8 cellular contexts compared by ENCODE assay signal in genomic region chr11:112087212-112087611, GRCh38. TPM values are rescaled to one million over a fixed set of nuclear protein-coding genes. Genes with fewer than 3 reads are reported as not detected.
DNase-seq lines count a peak whose midpoint lies in the region; ATAC-seq and TF ChIP-seq lines count a peak whose summit lies in the region.

No MANE protein-coding gene starts in this region.

- POLR2A ChIA-PET in CD8-positive, alpha-beta T cell (lab: Charles Lee): interaction anchor here (0.5 to 1.7 kb wide), 8 partner anchors 10 to 208 kb away, joined by 3 to 11 read pairs (median 4); partner anchors contain the start of genes CFAP68, NKAPD1 and PIH1D2
- POLR2A ChIA-PET in naive thymus-derived CD4-positive, alpha-beta T cell (lab: Charles Lee): interaction anchor here (0.6 to 3.7 kb wide), 16 partner anchors 10 to 1227 kb away, joined by 3 to 25 read pairs (median 4); partner anchors contain the start of genes ALG9, CFAP68, DLAT and NKAPD1

- no peak for TF ChIP-seq CTCF in CD8-positive, alpha-beta T cell (IDR thresholded peaks at IDR 0.05)
- no peak for TF ChIP-seq CTCF in NB4 (IDR thresholded peaks at IDR 0.05; ENCODE audit: low read depth, low read length)

- H3K27ac Mint-ChIP-seq in CD8-positive, alpha-beta T cell: peak overlapping the region; percentile 99
- H3K27ac Mint-ChIP-seq in naive thymus-derived CD4-positive, alpha-beta T cell: peak overlapping the region; percentile 92 to 99 (median 96)

- H3K9me3 Mint-ChIP-seq in CD8-positive, alpha-beta T cell: no peaks in the 10 kb centered on the region
- H3K9me3 Mint-ChIP-seq in naive thymus-derived CD4-positive, alpha-beta T cell: peaks cover 0 to 5% (median 0%) of the 10 kb centered on the region in 11 donors

- peaks cover 56% of the 10 kb centered on the region for H3K4me1 Mint-ChIP-seq in CD8-positive, alpha-beta T cell (ENCODE audit: low read depth)
- H3K4me1 Mint-ChIP-seq in naive thymus-derived CD4-positive, alpha-beta T cell: peaks cover 45 to 69% (median 58%) of the 10 kb centered on the region in 7 donors

- intact Hi-C loops in CD8-positive, alpha-beta T cell (cut with DNase I, micrococcal nuclease): loop anchor here (2.0 to 10.0 kb wide), 9 partner anchors 62 to 1788 kb away; partner anchors contain the start of genes DLAT (in 1 of the 2), PPP2R1B (in 1 of the 2), PTS (in 1 of the 2) and SIK2 (in 1 of the 2)
- intact Hi-C loops in naive thymus-derived CD4-positive, alpha-beta T cell (cut with micrococcal nuclease): loop anchor here (2.0 to 10.0 kb wide), 5 partner anchors 216 to 1685 kb away; partner anchors contain the start of genes ALG9 (in 2 of the 2), PPP2R1B (in 2 of the 2), SIK2 (in 2 of the 2) and ZW10 (in 1 of the 2)

- no peak for DNase-seq in CD8-positive, alpha-beta T cell
- DNase-seq in NB4 (ENCODE audit: low read depth): peak; percentile 20
- DNase-seq in naive thymus-derived CD4-positive, alpha-beta T cell: peak in 1 of 9 donors; percentile 23
- no peak for DNase-seq in stimulated activated CD4-positive, alpha-beta T cell treated with anti-CD3 and anti-CD28 coated beads, Interleukin-1b, Interleukin-23, amount 100 ng/mL, for 48 hours

- no peaks in the 10 kb centered on the region for H3K27me3 ChIP-seq in CD8-positive, alpha-beta T cell (ENCODE audit: insufficient read depth, low read length)
- no peaks in the 10 kb centered on the region for H3K27me3 ChIP-seq in duodenal mucosa (ENCODE audit: control insufficient read depth in 1 of 2, insufficient read depth in 2 of 2, low read length in 2 of 2)
- no peaks in the 10 kb centered on the region for H3K27me3 ChIP-seq in naive thymus-derived CD4-positive, alpha-beta T cell (ENCODE audit: control insufficient read depth in 2 of 2, insufficient read depth in 2 of 2, low read length in 2 of 2)

- no peak for ATAC-seq in CD8-positive, alpha-beta T cell
- no peak for ATAC-seq in naive thymus-derived CD4-positive, alpha-beta T cell
- ATAC-seq in HG03280 (IDR thresholded peaks at IDR 0.05; ENCODE audit: unreplicated experiment): no peak
- no peak for ATAC-seq in HG03095 (IDR thresholded peaks at IDR 0.05; ENCODE audit: unreplicated experiment)
- ATAC-seq in HG02623 (IDR thresholded peaks at IDR 0.05; ENCODE audit: unreplicated experiment): no peak

- no peaks in the 10 kb centered on the region for H3K9me3 ChIP-seq in CD8-positive, alpha-beta T cell (ENCODE audit: low read length)
- H3K9me3 ChIP-seq in duodenal mucosa (ENCODE audit: control insufficient read depth in 1 of 2, low read length in 2 of 2): no peaks in the 10 kb centered on the region
- H3K9me3 ChIP-seq in naive thymus-derived CD4-positive, alpha-beta T cell (ENCODE audit: control insufficient read depth in 2 of 3, low read length in 3 of 3): no peaks in the 10 kb centered on the region

- H3K36me3 ChIP-seq in CD8-positive, alpha-beta T cell (ENCODE audit: insufficient read depth, low read length): peaks cover 44% of the 10 kb centered on the region
- H3K36me3 ChIP-seq in duodenal mucosa (ENCODE audit: control insufficient read depth in 1 of 2, insufficient read depth in 2 of 2, low read length in 2 of 2): peaks cover 22 to 64% of the 10 kb centered on the region in 2 donors
- H3K36me3 ChIP-seq in naive thymus-derived CD4-positive, alpha-beta T cell (ENCODE audit: control insufficient read depth in 2 of 3, insufficient read depth in 3 of 3, low read length in 3 of 3): peaks cover 8 to 58% (median 13%) of the 10 kb centered on the region in 3 experiments

- H3K9ac ChIP-seq in duodenal mucosa (ENCODE audit: low read depth in 1 of 2, low read length in 2 of 2): peak overlapping the region; percentile 92 to 97

- peaks cover 90% of the 10 kb centered on the region for H3K36me3 Mint-ChIP-seq in CD8-positive, alpha-beta T cell
- H3K36me3 Mint-ChIP-seq in naive thymus-derived CD4-positive, alpha-beta T cell: peaks cover 21 to 61% (median 46%) of the 10 kb centered on the region in 5 donors

- CTCF ChIA-PET in CD8-positive, alpha-beta T cell (lab: Charles Lee): interaction anchor here (1.2 to 2.2 kb wide), 4 partner anchors 10 to 156 kb away, joined by 3 to 7 read pairs (median 4); partner anchors contain the start of genes NKAPD1 and PIH1D2
- CTCF ChIA-PET in naive thymus-derived CD4-positive, alpha-beta T cell (lab: Charles Lee): interaction anchor here (0.5 to 1.0 kb wide), 2 partner anchors 157 to 201 kb away, joined by 3 read pairs; no protein-coding TSS in a partner anchor

- H3K4me1 ChIP-seq in CD8-positive, alpha-beta T cell (ENCODE audit: insufficient read depth, low read length): peaks cover 33% of the 10 kb centered on the region
- peaks cover 28 to 33% of the 10 kb centered on the region in 2 donors for H3K4me1 ChIP-seq in duodenal mucosa (ENCODE audit: control insufficient read depth in 1 of 2, insufficient read depth in 2 of 2, low read length in 2 of 2)
- peaks cover 21 to 23% of the 10 kb centered on the region in 2 donors for H3K4me1 ChIP-seq in naive thymus-derived CD4-positive, alpha-beta T cell (ENCODE audit: control insufficient read depth in 2 of 2, insufficient read depth in 2 of 2, low read length in 2 of 2)

- TF ChIP-seq POLR2A in NB4 (IDR thresholded peaks at IDR 0.05; ENCODE audit: extremely low read depth, insufficient read length): no peak

- peak overlapping the region; percentile 82 for H3K27ac ChIP-seq in CD8-positive, alpha-beta T cell (ENCODE audit: low read depth, low read length)
- no peak overlapping the region for H3K27ac ChIP-seq in duodenal mucosa (ENCODE audit: low read depth, low read length)
- peak overlapping the region; percentile 76 for H3K27ac ChIP-seq in naive thymus-derived CD4-positive, alpha-beta T cell (ENCODE audit: low read depth, low read length)

- H3K4me3 ChIP-seq in CD8-positive, alpha-beta T cell (ENCODE audit: low read depth, low read length): peak overlapping the region; percentile 92
- peak overlapping the region; percentile 90 for H3K4me3 ChIP-seq in NB4 (ENCODE audit: low read depth, low read length)
- peak overlapping the region; percentile 92 to 100 for H3K4me3 ChIP-seq in duodenal mucosa (ENCODE audit: low read depth in 1 of 2, low read length in 2 of 2)
- H3K4me3 ChIP-seq in naive thymus-derived CD4-positive, alpha-beta T cell (ENCODE audit: low read length): peak overlapping the region; percentile 99

- peak overlapping the region; percentile 100 for H3K4me3 Mint-ChIP-seq in CD8-positive, alpha-beta T cell
- peak overlapping the region; percentile 90 to 100 (median 98) for H3K4me3 Mint-ChIP-seq in naive thymus-derived CD4-positive, alpha-beta T cell

- no peaks in the 10 kb centered on the region for H3K27me3 Mint-ChIP-seq in CD8-positive, alpha-beta T cell (ENCODE audit: low read depth)
- peaks cover 0 to 2% (median 0%) of the 10 kb centered on the region in 5 donors for H3K27me3 Mint-ChIP-seq in naive thymus-derived CD4-positive, alpha-beta T cell

RNA-seq across cellular contexts. Expression of gene SDHD, which starts 0.5 kb away (rescaled TPM):
- total RNA-seq in CD8-positive, alpha-beta T cell: 10 to 100 TPM; 31.2 to 32.3 TPM
- total RNA-seq in naive thymus-derived CD4-positive, alpha-beta T cell: 10 to 100 TPM; 39.6 to 84.4 (median 65.8) TPM
- polyA plus RNA-seq in naive thymus-derived CD4-positive, alpha-beta T cell: 100 to 1,000 TPM; 188 to 211 TPM

RNA-seq across cellular contexts. Expression of gene TIMM8B, which starts 0.7 kb away (rescaled TPM):
- 10 to 100 TPM; 10.5 to 10.7 TPM for total RNA-seq in CD8-positive, alpha-beta T cell
- 10 to 100 TPM; 15.5 to 61.1 (median 24.3) TPM for total RNA-seq in naive thymus-derived CD4-positive, alpha-beta T cell
- polyA plus RNA-seq in naive thymus-derived CD4-positive, alpha-beta T cell: 10 to 100 TPM; 42.6 to 71.4 TPM

RNA-seq across cellular contexts. Expression of gene NKAPD1, which starts 13.1 kb away (rescaled TPM):
- total RNA-seq in CD8-positive, alpha-beta T cell: 10 to 100 TPM; 16.3 to 17.0 TPM
- 10 to 100 TPM; 12.4 to 22.9 (median 19.7) TPM for total RNA-seq in naive thymus-derived CD4-positive, alpha-beta T cell
- 10 to 100 TPM in 1 of 2 donors, 1 to 10 TPM in 1; 9.2 to 10.9 TPM for polyA plus RNA-seq in naive thymus-derived CD4-positive, alpha-beta T cell

RNA-seq across cellular contexts. Expression of gene PIH1D2, which starts 13.4 kb away (rescaled TPM):
- total RNA-seq in CD8-positive, alpha-beta T cell: under 1 TPM in 1 of 2 experiments, not detected in 1; 0.35 TPM
- under 1 TPM in 4 of 5 experiments, not detected in 1; 0.32 to 0.57 (median 0.44) TPM for total RNA-seq in naive thymus-derived CD4-positive, alpha-beta T cell
- not detected for polyA plus RNA-seq in naive thymus-derived CD4-positive, alpha-beta T cell
